ENCODE assay signal across 15 cellular contexts in the genomic region with DNA sequence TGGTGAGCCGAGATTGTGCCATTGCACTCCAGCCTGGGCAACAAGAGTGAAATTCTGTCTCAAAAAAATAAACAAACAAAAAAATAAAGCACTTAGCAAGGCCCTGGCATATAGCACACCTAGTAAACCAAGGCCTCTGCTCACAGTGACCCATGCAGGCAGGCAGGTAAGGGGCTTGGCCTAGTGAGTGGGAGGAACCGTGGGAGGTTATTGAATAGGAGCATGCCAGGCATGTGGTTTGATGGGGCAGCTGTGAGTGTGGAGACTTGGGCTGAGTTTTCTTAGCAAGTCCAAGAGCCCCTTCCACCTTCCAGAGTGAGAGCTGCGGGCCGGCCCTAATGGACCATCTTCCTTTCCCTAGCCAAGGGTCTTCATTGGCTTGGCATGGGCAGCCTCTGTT. TPM values are rescaled to one million over a fixed set of nuclear protein-coding genes. Genes with fewer than 3 reads are reported as not detected.
DNase-seq lines count a peak whose midpoint lies in the region; ATAC-seq and TF ChIP-seq lines count a peak whose summit lies in the region.
"Had no signal": no experiment of that assay in that cellular context is flagged by ENCODE, and none has a peak within 500 bp of the region (broad histone marks: within the 10 kb centered on the region; RNA-seq: fewer than 3 reads in every experiment).

No MANE protein-coding gene starts in this region.

- H3K27ac ChIP-seq in WERI-Rb-1 = peak overlapping the region; percentile 93
- peak overlapping the region; percentile 70 to 89 for H3K27ac ChIP-seq in coronary artery
- peak overlapping the region; percentile 81 to 84 for H3K27ac ChIP-seq in mucosa of rectum (ENCODE audit: low read depth in 2 of 2, low read length in 2 of 2)
- peak overlapping the region; percentile 99 for H3K27ac ChIP-seq in substantia nigra (ENCODE audit: low read depth, low read length, poor library complexity, severe bottlenecking)
- H3K27ac ChIP-seq: ovary had no signal

- H3K9ac ChIP-seq in mucosa of rectum (ENCODE audit: low read depth in 1 of 2, low read length in 2 of 2) = peak overlapping the region in 1 of 2 donors; percentile 46

- no peak for DNase-seq in WERI-Rb-1
- DNase-seq in coronary artery (ENCODE audit: low spot score) = no peak
- DNase-seq in substantia nigra (lab: John Stamatoyannopoulos, UW) = no peak
- DNase-seq in mesenteric fat pad (ENCODE audit: low spot score) = no peak
- DNase-seq in T-helper 1 cell = no peak
- no peak for DNase-seq in epidermal melanocyte (ENCODE audit: insufficient read length, low spot score)
- DNase-seq: activated CD4-positive, alpha-beta T cell treated with anti-CD3 and anti-CD28 coated beads, Interleukin-2, amount 10 ng/mL, durations not matched to agents 7 days and 5 days; Calu3; GDM1; NCI-H1048; NCI-H2171 treated with DMSO at 0.1 percent for 48 hours; ovary had no signal

- H3K4me3 ChIP-seq in WERI-Rb-1 (ENCODE audit: low read depth, low read length) (no peak overlapping the region), coronary artery (no peak overlapping the region), mucosa of rectum (ENCODE audit: low read length in 2 of 2) (no peak overlapping the region)
- H3K4me3 ChIP-seq: mucosa of descending colon, ovary had no signal

- peaks cover 17% of the 10 kb centered on the region for H3K36me3 ChIP-seq in WERI-Rb-1
- H3K36me3 ChIP-seq in mucosa of rectum (ENCODE audit: control insufficient read depth in 2 of 2, insufficient read depth in 2 of 2, low read length in 2 of 2) = no peaks in the 10 kb centered on the region
- H3K36me3 ChIP-seq: ovary had no signal

- no peak for ATAC-seq in GM19395 (IDR thresholded peaks at IDR 0.05; ENCODE audit: unreplicated experiment)

- TF ChIP-seq CTCF in WERI-Rb-1 (IDR thresholded peaks at IDR 0.05; ENCODE audit: low read depth, low read length) = no peak
- TF ChIP-seq CTCF in coronary artery (IDR thresholded peaks at IDR 0.05) = no peak

- H3K4me1 ChIP-seq in mucosa of rectum (ENCODE audit: control insufficient read depth in 2 of 2, insufficient read depth in 2 of 2, low read length in 2 of 2) = peaks cover 46 to 48% of the 10 kb centered on the region in 2 donors

- H3K9me3 ChIP-seq in WERI-Rb-1 (ENCODE audit: severe bottlenecking) (no peaks in the 10 kb centered on the region), mucosa of rectum (ENCODE audit: control insufficient read depth in 2 of 2, low read length in 2 of 2) (no peaks in the 10 kb centered on the region)
- H3K9me3 ChIP-seq: mucosa of descending colon, ovary had no signal

- H3K27me3 ChIP-seq in WERI-Rb-1 (ENCODE audit: insufficient read depth, low read depth, severe bottlenecking) (no peaks in the 10 kb centered on the region), mucosa of rectum (ENCODE audit: control insufficient read depth in 2 of 2, insufficient read depth in 2 of 2, low read length in 2 of 2) (no peaks in the 10 kb centered on the region)
- H3K27me3 ChIP-seq: ovary had no signal

RNA-seq across cellular contexts. Expression of a gene that starts 4.5 kb away (rescaled TPM):
- total RNA-seq in mesenteric fat pad = 110 TPM

RNA-seq across cellular contexts. Expression of a gene that starts 53.8 kb away (rescaled TPM):
- total RNA-seq in mesenteric fat pad = 1,447 TPM
